9 cellular contexts compared by ENCODE assay signal in the genomic region with DNA sequence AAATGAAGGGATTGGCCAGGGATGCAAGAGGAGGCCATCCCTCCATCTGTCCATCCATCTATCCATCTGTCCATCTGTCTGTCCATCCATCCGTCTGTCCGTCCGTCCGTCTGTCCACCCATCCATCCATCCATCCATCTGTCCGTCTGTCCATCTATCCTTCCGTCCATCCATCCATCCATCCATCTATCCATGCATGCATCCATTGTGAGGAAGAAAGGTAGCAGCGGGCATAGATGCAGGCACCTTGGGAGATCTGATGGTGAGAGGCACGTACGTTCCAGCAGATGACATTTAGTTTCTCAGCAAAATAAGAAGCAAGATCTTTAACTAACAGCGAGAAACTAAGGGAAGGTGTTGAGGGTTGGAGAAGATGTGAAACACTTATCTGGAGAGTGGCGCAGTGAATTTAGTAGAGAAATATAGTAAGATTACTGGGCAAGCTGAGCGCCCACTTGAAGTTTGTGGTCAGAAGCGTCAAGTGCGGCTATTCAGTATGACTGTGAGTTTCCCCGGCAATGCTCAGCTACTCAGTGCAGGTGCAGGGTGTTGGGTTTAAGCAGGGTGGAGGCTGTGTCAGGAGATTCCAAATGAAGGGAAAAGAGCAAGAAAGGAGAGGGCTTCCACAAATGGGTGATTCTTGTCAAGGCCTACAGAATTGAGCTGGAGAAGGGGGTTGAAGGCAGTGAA.
DNase-seq lines count a peak whose midpoint lies in the region; ATAC-seq lines count a peak whose summit lies in the region.
"Had no signal": no experiment of that assay in that cellular context is flagged by ENCODE, and none has a peak within 500 bp of the region (broad histone marks: within the 10 kb centered on the region; RNA-seq: fewer than 3 reads in every experiment).

No MANE protein-coding gene starts in this region.

- DNase-seq in activated CD4-positive, alpha-beta T cell treated with anti-CD3 and anti-CD28 coated beads for 48 hours: peak; percentile 35
- DNase-seq in activated CD4-positive, alpha-beta T cell treated with anti-CD3 and anti-CD28 coated beads for 4 hours: no peak
- DNase-seq in stimulated activated CD8-positive, alpha-beta memory T cell treated with anti-CD3 and anti-CD28 coated beads, Interleukin-4, amount 100 ng/mL, for 48 hours: peak; percentile 57
- DNase-seq in putamen (ENCODE audit: low spot score): no peak
- no peak for DNase-seq in KBM-7
- DNase-seq: HCEC 1CT had no signal

- in situ Hi-C loops in KBM-7 (cut with MboI; ENCODE audit: low pct_unique_long_range_greater_than_20kb, low sequenced_read_pairs): no loop called here

- peak; percentile 63 for ATAC-seq in GM21786 (IDR thresholded peaks at IDR 0.05; ENCODE audit: unreplicated experiment)
- peak; percentile 51 for ATAC-seq in HG03571 (IDR thresholded peaks at IDR 0.05; ENCODE audit: unreplicated experiment)
- ATAC-seq in HG03139 (IDR thresholded peaks at IDR 0.05; ENCODE audit: unreplicated experiment): no peak

Comparison
In these comparisons a context has a peak if more than half of its experiments do, and no peak if none do; other contexts are left out.
1. DNase-seq: peak in activated CD4-positive, alpha-beta T cell treated with anti-CD3 and anti-CD28 coated beads for 48 hours (single experiment) and stimulated activated CD8-positive, alpha-beta memory T cell treated with anti-CD3 and anti-CD28 coated beads, Interleukin-4, amount 100 ng/mL, for 48 hours (single experiment); none in activated CD4-positive, alpha-beta T cell treated with anti-CD3 and anti-CD28 coated beads for 4 hours (0 of 2), putamen (single experiment) and KBM-7 (single experiment).